14 cellular contexts compared by ENCODE assay signal in the genomic region with DNA sequence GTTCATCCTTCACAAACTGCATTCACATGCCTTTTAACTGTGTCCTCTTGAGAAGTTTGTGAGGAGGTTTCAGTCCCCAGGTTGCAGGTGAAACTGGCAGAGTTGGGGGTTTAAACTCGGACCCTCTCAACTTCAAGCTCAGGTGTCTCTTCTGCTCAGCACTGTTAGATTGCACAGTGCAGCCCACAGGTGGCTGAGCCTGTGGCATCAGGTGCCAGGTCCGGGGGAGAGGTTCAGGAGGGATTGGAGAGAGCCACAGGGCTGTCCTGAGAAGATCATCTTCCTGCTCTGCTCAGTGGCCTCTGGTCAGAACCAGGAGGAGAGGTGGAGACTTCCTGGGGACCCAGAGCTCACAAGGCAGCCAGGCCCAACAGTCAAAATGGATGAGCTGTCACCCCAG.
DNase-seq lines count a peak whose midpoint lies in the region; ATAC-seq and TF ChIP-seq lines count a peak whose summit lies in the region.
"Had no signal": no experiment of that assay in that cellular context is flagged by ENCODE, and none has a peak within 500 bp of the region (broad histone marks: within the 10 kb centered on the region; RNA-seq: fewer than 3 reads in every experiment).

No MANE protein-coding gene starts in this region.

- no peak overlapping the region for H3K27ac ChIP-seq in BLaER1 treated with 17β-estradiol and CSF1 and Interleukin-3, amounts not matched to agents 10 nM and 100 nM
- H3K27ac ChIP-seq in RWPE2 (ENCODE audit: poor library complexity, severe bottlenecking) (peak overlapping the region; percentile 29), gastroesophageal sphincter (peak overlapping the region; percentile 36 to 90 (median 74)), sigmoid colon (peak overlapping the region; percentile 78 to 86 (median 83)), WERI-Rb-1 (no peak overlapping the region)
- H3K27ac ChIP-seq: GM23248 had no signal

- H3K4me3 ChIP-seq in BLaER1 treated with 17β-estradiol and CSF1 and Interleukin-3, amounts not matched to agents 10 nM and 100 nM, result no peak overlapping the region
- no peak overlapping the region for H3K4me3 ChIP-seq in RWPE2 (ENCODE audit: severe bottlenecking)
- H3K4me3 ChIP-seq in gastroesophageal sphincter, result no peak overlapping the region
- no peak overlapping the region for H3K4me3 ChIP-seq in sigmoid colon
- H3K4me3 ChIP-seq in WERI-Rb-1 (ENCODE audit: low read depth, low read length), result no peak overlapping the region
- H3K4me3 ChIP-seq: GM23248 had no signal

- in situ Hi-C loops in GM13977 (cut with MboI; ENCODE audit: low pct_unique_long_range_greater_than_20kb, low sequenced_read_pairs, unreplicated experiment), result no loop called here

- intact Hi-C loops in sigmoid colon (cut with DNase I), result loop anchor here (5.0 kb wide), 2 partner anchors 109 to 216 kb away; no protein-coding TSS in a partner anchor

- no peaks in the 10 kb centered on the region for H3K27me3 ChIP-seq in BLaER1 treated with 17β-estradiol and CSF1 and Interleukin-3, amounts not matched to agents 10 nM and 100 nM
- H3K27me3 ChIP-seq in RWPE2 (ENCODE audit: insufficient read depth, poor library complexity, severe bottlenecking), result no peaks in the 10 kb centered on the region
- no peaks in the 10 kb centered on the region for H3K27me3 ChIP-seq in gastroesophageal sphincter
- no peaks in the 10 kb centered on the region for H3K27me3 ChIP-seq in sigmoid colon
- H3K27me3 ChIP-seq in WERI-Rb-1 (ENCODE audit: insufficient read depth, low read depth, severe bottlenecking), result no peaks in the 10 kb centered on the region

- H3K9me3 ChIP-seq in BLaER1 treated with 17β-estradiol and CSF1 and Interleukin-3, amounts not matched to agents 10 nM and 100 nM (replicated peaks in 1 of 11), result peaks cover 5 to 22% (median 17%) of the 10 kb centered on the region in 11 experiments; a peak in 21 of 22 replicates
- H3K9me3 ChIP-seq in RWPE2 (ENCODE audit: severe bottlenecking), result no peaks in the 10 kb centered on the region
- no peaks in the 10 kb centered on the region for H3K9me3 ChIP-seq in gastroesophageal sphincter
- H3K9me3 ChIP-seq in sigmoid colon, result no peaks in the 10 kb centered on the region
- H3K9me3 ChIP-seq in WERI-Rb-1 (ENCODE audit: severe bottlenecking), result no peaks in the 10 kb centered on the region

- H3K4me2 ChIP-seq in BLaER1 treated with 17β-estradiol and CSF1 and Interleukin-3, amounts not matched to agents 10 nM and 100 nM, result peak overlapping the region in 8 of 11 experiments; percentile 6 to 93 (median 84); a peak in 11 of 22 replicates

- no peaks in the 10 kb centered on the region for H4K20me1 ChIP-seq in BLaER1 treated with 17β-estradiol and CSF1 and Interleukin-3, amounts not matched to agents 10 nM and 100 nM

- no peak for TF ChIP-seq POLR2A in gastroesophageal sphincter (IDR thresholded peaks at IDR 0.05)
- TF ChIP-seq POLR2A in sigmoid colon (IDR thresholded peaks at IDR 0.05), result no peak

- no peak overlapping the region for H3K9ac ChIP-seq in BLaER1 treated with 17β-estradiol and CSF1 and Interleukin-3, amounts not matched to agents 10 nM and 100 nM
- H3K9ac ChIP-seq: GM23248 had no signal

- peaks cover 29 to 86% (median 73%) of the 10 kb centered on the region in 10 experiments for H3K4me1 ChIP-seq in BLaER1 treated with 17β-estradiol and CSF1 and Interleukin-3, amounts not matched to agents 10 nM and 100 nM
- H3K4me1 ChIP-seq in RWPE2 (ENCODE audit: insufficient read depth, poor library complexity, severe bottlenecking) (peaks cover 16% of the 10 kb centered on the region), gastroesophageal sphincter (peaks cover 0 to 60% (median 7%) of the 10 kb centered on the region in 3 donors), sigmoid colon (peaks cover 0 to 76% (median 44%) of the 10 kb centered on the region in 4 donors)

- 0 out of 3 replicates have a peak, but pooled peaks have one; percentile 12 for ATAC-seq in RWPE2 (ENCODE audit: low read depth)
- ATAC-seq in gastroesophageal sphincter, result no peak
- no peak for ATAC-seq in GM18498 (IDR thresholded peaks at IDR 0.05; ENCODE audit: unreplicated experiment)
- ATAC-seq: Panc1 had no signal

- no peak for TF ChIP-seq CTCF in RWPE2 (IDR thresholded peaks at IDR 0.05; ENCODE audit: poor library complexity, severe bottlenecking)
- no peak for TF ChIP-seq CTCF in gastroesophageal sphincter (IDR thresholded peaks at IDR 0.05)
- no peak for TF ChIP-seq CTCF in sigmoid colon (IDR thresholded peaks at IDR 0.05)
- TF ChIP-seq CTCF in GM13977 (IDR thresholded peaks at IDR 0.05; ENCODE audit: extremely low read depth, insufficient read depth, missing control alignments), result no peak
- no peak for TF ChIP-seq CTCF in WERI-Rb-1 (IDR thresholded peaks at IDR 0.05; ENCODE audit: low read depth, low read length)

- no peak for TF ChIP-seq EP300 in gastroesophageal sphincter (IDR thresholded peaks at IDR 0.05)
- TF ChIP-seq EP300 in sigmoid colon (IDR thresholded peaks at IDR 0.05), result no peak

- H3K36me3 ChIP-seq in BLaER1 treated with 17β-estradiol and CSF1 and Interleukin-3, amounts not matched to agents 10 nM and 100 nM, result no peaks in the 10 kb centered on the region
- H3K36me3 ChIP-seq in RWPE2 (ENCODE audit: low read depth), result no peaks in the 10 kb centered on the region
- H3K36me3 ChIP-seq in gastroesophageal sphincter, result no peaks in the 10 kb centered on the region
- H3K36me3 ChIP-seq in sigmoid colon, result no peaks in the 10 kb centered on the region
- H3K36me3 ChIP-seq in WERI-Rb-1, result no peaks in the 10 kb centered on the region

- DNase-seq in RWPE2 (ENCODE audit: low spot score) (no peak), sigmoid colon (no peak), GM13977 (ENCODE audit: low spot score) (no peak), NCI-H2227 treated with DMSO at 0.1 percent for 48 hours (lab: John Stamatoyannopoulos, UW) (no peak), WERI-Rb-1 (no peak)
- DNase-seq: GF-D8, KBM-7, NCI-H1694, NCI-H524 had no signal

- WGBS in gastroesophageal sphincter (ENCODE audit: low coverage in 1 of 2), 2 donors, result 83% methylated on average over 1 of the region's 2 CpGs; no CpG with 5 or more reads in 1 of the 2 donors
- WGBS in sigmoid colon, 2 donors, result 89 to 94% methylated on average over 2 of the region's 2 CpGs

Comparison
In these comparisons a context has a peak if more than half of its experiments do, and no peak if none do; other contexts are left out.
1. H3K27ac ChIP-seq: peak in RWPE2 (single experiment), gastroesophageal sphincter (4 of 4) and sigmoid colon (4 of 4); none in BLaER1 treated with 17β-estradiol and CSF1 and Interleukin-3, amounts not matched to agents 10 nM and 100 nM (0 of 11) and WERI-Rb-1 (single experiment).